9 cellular contexts compared by ENCODE assay signal in genomic region chr4:98662619-98663225, GRCh38. TPM values are rescaled to one million over a fixed set of nuclear protein-coding genes. Genes with fewer than 3 reads are reported as not detected.
A peak's percentile ranks its signal among the peaks of the same experiment; 100 is the strongest.
DNase-seq lines count a peak whose midpoint lies in the region; ATAC-seq and TF ChIP-seq lines count a peak whose summit lies in the region.
"Had no signal": no experiment of that assay in that cellular context is flagged by ENCODE, and none has a peak within 500 bp of the region (broad histone marks: within the 10 kb centered on the region; RNA-seq: fewer than 3 reads in every experiment).

No MANE protein-coding gene starts in this region.

- no peaks in the 10 kb centered on the region for H3K36me3 ChIP-seq in suprapubic skin
- H3K36me3 ChIP-seq in tibial nerve: no peaks in the 10 kb centered on the region

- TF ChIP-seq CTCF in suprapubic skin (IDR thresholded peaks at IDR 0.05) (no peak), tibial nerve (IDR thresholded peaks at IDR 0.05) (no peak)

- H3K4me3 ChIP-seq in suprapubic skin (no peak overlapping the region), tibial nerve (no peak overlapping the region)
- H3K4me3 ChIP-seq: A549 had no signal

- H3K27me3 ChIP-seq in suprapubic skin (no peaks in the 10 kb centered on the region), tibial nerve (no peaks in the 10 kb centered on the region)

- TF ChIP-seq POLR2A in suprapubic skin (IDR thresholded peaks at IDR 0.05): no peak
- no peak for TF ChIP-seq POLR2A in tibial nerve (IDR thresholded peaks at IDR 0.05)

- DNase-seq in NCI-H1105 treated with DMSO at 0.1 percent for 48 hours (lab: John Stamatoyannopoulos, UW): peak; percentile 3
- DNase-seq in NCI-H1105 (lab: John Stamatoyannopoulos, UW): no peak
- peak; percentile 23 for DNase-seq in activated CD4-positive, alpha-beta T cell treated with anti-CD3 and anti-CD28 coated beads for 1 hour
- DNase-seq in suprapubic skin (ENCODE audit: low spot score in 2 of 2): no peak
- no peak for DNase-seq in tibial nerve (ENCODE audit: low spot score in 2 of 2)
- no peak for DNase-seq in kidney glomerular epithelial cell (lab: John Stamatoyannopoulos, UW)
- DNase-seq in NCI-H1436 treated with DMSO at 0.1 percent for 48 hours (lab: John Stamatoyannopoulos, UW): no peak

- TF ChIP-seq EP300 in suprapubic skin (IDR thresholded peaks at IDR 0.05): no peak
- no peak for TF ChIP-seq EP300 in tibial nerve (IDR thresholded peaks at IDR 0.05)

- peak; percentile 62 for ATAC-seq in esophagus mucosa
- ATAC-seq: A549 had no signal

- H3K9me3 ChIP-seq in suprapubic skin (no peaks in the 10 kb centered on the region), tibial nerve (no peaks in the 10 kb centered on the region)
- H3K9me3 ChIP-seq: A549 had no signal

- 57% methylated on average over 7 of the region's 7 CpGs for WGBS in suprapubic skin
- 58 to 70% methylated on average over 7 of the region's 7 CpGs for WGBS in tibial nerve, 2 donors

- peaks cover 36% of the 10 kb centered on the region for H3K4me1 ChIP-seq in suprapubic skin
- peaks cover 0 to 13% (median 0%) of the 10 kb centered on the region in 4 donors for H3K4me1 ChIP-seq in tibial nerve

- H3K27ac ChIP-seq in suprapubic skin: peak overlapping the region; percentile 70
- H3K27ac ChIP-seq in tibial nerve: peak overlapping the region in 1 of 4 donors; percentile 67
- H3K27ac ChIP-seq: A549 had no signal

RNA-seq across cellular contexts. Expression of gene TSPAN5, which starts 4.3 kb away (rescaled TPM):
- total RNA-seq in esophagus mucosa (12.9 TPM), suprapubic skin (10 to 100 TPM; 14.5 to 33.4 (median 17.0) TPM), tibial nerve (10 to 100 TPM; 15.3 to 30.8 (median 25.6) TPM)

Comparison
In these comparisons a context has a peak if more than half of its experiments do, and no peak if none do; other contexts are left out.
1. DNase-seq: peak in NCI-H1105 treated with DMSO at 0.1 percent for 48 hours (single experiment) and activated CD4-positive, alpha-beta T cell treated with anti-CD3 and anti-CD28 coated beads for 1 hour (single experiment); none in NCI-H1105 (single experiment), suprapubic skin (0 of 2), tibial nerve (0 of 2), kidney glomerular epithelial cell (single experiment) and NCI-H1436 treated with DMSO at 0.1 percent for 48 hours (single experiment).